11 cellular contexts compared by ENCODE assay signal in genomic region chr6:106114492-106114891, GRCh38. TPM values are rescaled to one million over a fixed set of nuclear protein-coding genes. Genes with fewer than 3 reads are reported as not detected.
A peak's percentile ranks its signal among the peaks of the same experiment; 100 is the strongest.
DNase-seq lines count a peak whose midpoint lies in the region; ATAC-seq and TF ChIP-seq lines count a peak whose summit lies in the region.
"Had no signal": no experiment of that assay in that cellular context is flagged by ENCODE, and none has a peak within 500 bp of the region (broad histone marks: within the 10 kb centered on the region; RNA-seq: fewer than 3 reads in every experiment).

No MANE protein-coding gene starts in this region.

- no peak overlapping the region for H3K4ac ChIP-seq in trophoblast cell (ENCODE audit: low read depth, low read length)

- H4K91ac ChIP-seq in trophoblast cell (ENCODE audit: low read depth, low read length): no peak overlapping the region

- H3K79me1 ChIP-seq in trophoblast cell (ENCODE audit: low read length): no peaks in the 10 kb centered on the region

- no peak overlapping the region for H4K8ac ChIP-seq in trophoblast cell (ENCODE audit: low read depth, low read length)

- H3K4me2 ChIP-seq in trophoblast cell (ENCODE audit: low read length): no peak overlapping the region

- no peak overlapping the region for H3K9ac ChIP-seq in trophoblast cell (ENCODE audit: low read length)

- H3K27ac ChIP-seq in CD8-positive, alpha-beta memory T cell (ENCODE audit: low read depth, low read length): peak overlapping the region; percentile 51
- H3K27ac ChIP-seq in esophagus squamous epithelium (no peak overlapping the region), trophoblast cell (ENCODE audit: low read depth, low read length) (no peak overlapping the region)

- H2BK120ac ChIP-seq in trophoblast cell (ENCODE audit: insufficient read depth, low read length, poor library complexity): no peak overlapping the region

- no peaks in the 10 kb centered on the region for H3K79me2 ChIP-seq in trophoblast cell (ENCODE audit: control insufficient read depth, insufficient read depth, low read length, poor library complexity)

- H3K27me3 Mint-ChIP-seq in CD8-positive, alpha-beta memory T cell: peaks cover 0 to 4% of the 10 kb centered on the region in 2 donors
- peaks cover 60% of the 10 kb centered on the region for H3K27me3 Mint-ChIP-seq in activated naive CD4-positive, alpha-beta T cell treated with anti-CD3 and anti-CD28 coated beads, Interleukin-2, amount 10 ng/mL, durations not matched to agents 7 days and 5 days

- no peak overlapping the region for H2AFZ ChIP-seq in trophoblast cell (ENCODE audit: insufficient read depth, low read length, poor library complexity)

- H3K18ac ChIP-seq in trophoblast cell (ENCODE audit: low read length): no peak overlapping the region

- H3K27ac Mint-ChIP-seq in CD8-positive, alpha-beta memory T cell: peak overlapping the region; percentile 24 to 97 (median 94)
- H3K27ac Mint-ChIP-seq in activated naive CD4-positive, alpha-beta T cell treated with anti-CD3 and anti-CD28 coated beads, Interleukin-2, amount 10 ng/mL, durations not matched to agents 7 days and 5 days: no peak overlapping the region

- H3K36me3 Mint-ChIP-seq in CD8-positive, alpha-beta memory T cell: peaks cover 0 to 8% (median 3%) of the 10 kb centered on the region in 3 donors
- peaks cover 10% of the 10 kb centered on the region for H3K36me3 Mint-ChIP-seq in activated naive CD4-positive, alpha-beta T cell treated with anti-CD3 and anti-CD28 coated beads, Interleukin-2, amount 10 ng/mL, durations not matched to agents 7 days and 5 days

- peak; percentile 84 for ATAC-seq in HG03439 (IDR thresholded peaks at IDR 0.05; ENCODE audit: unreplicated experiment)
- ATAC-seq in left lobe of liver: no peak

- CTCF ChIA-PET in CD8-positive, alpha-beta memory T cell (lab: Charles Lee): interaction anchor here (0.7 to 1.5 kb wide), 3 partner anchors 24 to 45 kb away, joined by 3 to 4 read pairs (median 3); no protein-coding TSS in a partner anchor
- CTCF ChIA-PET in activated naive CD4-positive, alpha-beta T cell treated with anti-CD3 and anti-CD28 coated beads, Interleukin-2, amount 10 ng/mL, durations not matched to agents 7 days and 5 days (lab: Charles Lee): interaction anchor here (1.0 kb wide), 1 partner anchor 16 kb away, joined by 4 read pairs; no protein-coding TSS in a partner anchor

- peaks cover 73% of the 10 kb centered on the region for H3K4me1 ChIP-seq in CD8-positive, alpha-beta memory T cell (ENCODE audit: insufficient read depth, low read length)
- peaks cover 0 to 25% (median 4%) of the 10 kb centered on the region in 3 donors for H3K4me1 ChIP-seq in esophagus squamous epithelium
- H3K4me1 ChIP-seq in trophoblast cell (ENCODE audit: control insufficient read depth in 1 of 2, insufficient read depth in 2 of 2, low read length in 2 of 2): peaks cover under 1 to 7% of the 10 kb centered on the region in 2 experiments

- no peaks in the 10 kb centered on the region for H3K27me3 ChIP-seq in CD8-positive, alpha-beta memory T cell (ENCODE audit: insufficient read depth, low read length, poor library complexity, severe bottlenecking)
- H3K27me3 ChIP-seq in esophagus squamous epithelium (peaks cover 0 to 10% (median 0%) of the 10 kb centered on the region in 4 donors), trophoblast cell (ENCODE audit: insufficient read depth, low read length) (no peaks in the 10 kb centered on the region)

- H3K4me3 Mint-ChIP-seq in CD8-positive, alpha-beta memory T cell: peak overlapping the region; percentile 42 to 89 (median 81)
- no peak overlapping the region for H3K4me3 Mint-ChIP-seq in activated naive CD4-positive, alpha-beta T cell treated with anti-CD3 and anti-CD28 coated beads, Interleukin-2, amount 10 ng/mL, durations not matched to agents 7 days and 5 days

- no peak overlapping the region for H2BK5ac ChIP-seq in trophoblast cell (ENCODE audit: low read depth, low read length, poor library complexity)

- WGBS in esophagus squamous epithelium, 2 donors: 74 to 81% methylated on average over 8 to 9 of the region's 9 CpGs
- no CpG with 5 or more reads among the region's 9 CpGs for WGBS in trophoblast cell (ENCODE audit: extremely low coverage, insufficient coverage, insufficient read length)

- peak in 1 of 5 donors; percentile 65 for DNase-seq in CD8-positive, alpha-beta memory T cell
- DNase-seq in GM20000 (ENCODE audit: low spot score) (peak; percentile 63), esophagus squamous epithelium (lab: John Stamatoyannopoulos, UW) (no peak), left lobe of liver (ENCODE audit: low spot score) (no peak), trophoblast cell (no peak), NCI-H446 (lab: John Stamatoyannopoulos, UW) (no peak)
- peak; percentile 48 for DNase-seq in activated naive CD4-positive, alpha-beta T cell treated with anti-CD3 and anti-CD28 coated beads, Interleukin-2, amount 10 ng/mL, durations not matched to agents 7 days and 5 days
- DNase-seq: cerebellar nuclear complex, midbrain, NCI-H69 had no signal

- intact Hi-C loops in esophagus squamous epithelium (cut with DNase I): no loop called here

- no peak overlapping the region for H2AK5ac ChIP-seq in trophoblast cell (ENCODE audit: low read length)

- no peak for TF ChIP-seq POLR2A in esophagus squamous epithelium (IDR thresholded peaks at IDR 0.05)

- POLR2A ChIA-PET in CD8-positive, alpha-beta memory T cell (lab: Charles Lee): interaction anchor here (0.7 to 1.2 kb wide), 6 partner anchors 11 to 49 kb away, joined by 3 to 6 read pairs (median 4); no protein-coding TSS in a partner anchor

- H3K4me3 ChIP-seq in CD8-positive, alpha-beta memory T cell (ENCODE audit: low read length): peak overlapping the region; percentile 33
- H3K4me3 ChIP-seq in esophagus squamous epithelium: no peak overlapping the region
- no peak overlapping the region for H3K4me3 ChIP-seq in trophoblast cell (ENCODE audit: low read depth, low read length)

- no peaks in the 10 kb centered on the region for H3K9me3 Mint-ChIP-seq in CD8-positive, alpha-beta memory T cell
- H3K9me3 Mint-ChIP-seq in activated naive CD4-positive, alpha-beta T cell treated with anti-CD3 and anti-CD28 coated beads, Interleukin-2, amount 10 ng/mL, durations not matched to agents 7 days and 5 days: peaks cover 6% of the 10 kb centered on the region

- no peak overlapping the region for H3K23ac ChIP-seq in trophoblast cell (ENCODE audit: low read length)

- H3K36me3 ChIP-seq in CD8-positive, alpha-beta memory T cell (ENCODE audit: insufficient read depth, low read length): no peaks in the 10 kb centered on the region
- H3K36me3 ChIP-seq in esophagus squamous epithelium (no peaks in the 10 kb centered on the region), trophoblast cell (ENCODE audit: control insufficient read depth in 1 of 2, insufficient read depth in 2 of 2, low read length in 2 of 2) (no peaks in the 10 kb centered on the region)

- H4K12ac ChIP-seq in trophoblast cell (ENCODE audit: low read depth, low read length): no peak overlapping the region

- TF ChIP-seq CTCF in GM20000 (IDR thresholded peaks at IDR 0.05; ENCODE audit: extremely low read depth, missing control alignments): no peak
- no peak for TF ChIP-seq CTCF in esophagus squamous epithelium (IDR thresholded peaks at IDR 0.05)

- H3K14ac ChIP-seq in trophoblast cell (ENCODE audit: low read length): no peak overlapping the region

- no peak overlapping the region for H2BK12ac ChIP-seq in trophoblast cell (ENCODE audit: low read length)

- no peaks in the 10 kb centered on the region for H3K9me3 ChIP-seq in CD8-positive, alpha-beta memory T cell (ENCODE audit: low read length)
- H3K9me3 ChIP-seq in esophagus squamous epithelium (no peaks in the 10 kb centered on the region), trophoblast cell (ENCODE audit: insufficient read depth, low read depth, low read length) (peaks cover 2% of the 10 kb centered on the region)

- H3K4me1 Mint-ChIP-seq in CD8-positive, alpha-beta memory T cell: peaks cover 90 to 97% (median 94%) of the 10 kb centered on the region in 3 donors
- H3K4me1 Mint-ChIP-seq in activated naive CD4-positive, alpha-beta T cell treated with anti-CD3 and anti-CD28 coated beads, Interleukin-2, amount 10 ng/mL, durations not matched to agents 7 days and 5 days: peaks cover 74% of the 10 kb centered on the region

RNA-seq across cellular contexts. Expression of gene PRDM1, which starts 28.4 kb away (rescaled TPM):
- total RNA-seq in CD8-positive, alpha-beta memory T cell: 10 to 100 TPM; 88.2 to 90.7 TPM
- 79.8 TPM for polyA plus RNA-seq in CD8-positive, alpha-beta memory T cell
- total RNA-seq in esophagus squamous epithelium: 10 to 100 TPM; 18.3 to 75.8 (median 35.4) TPM
- total RNA-seq in left lobe of liver: 1.0 TPM
- 0.94 and 1.1 TPM in 2 replicates for polyA plus RNA-seq in trophoblast cell (2013)

Comparison
In these comparisons a context has a peak if more than half of its experiments do, and no peak if none do; other contexts are left out.
1. DNase-seq: peak in GM20000 (single experiment) and activated naive CD4-positive, alpha-beta T cell treated with anti-CD3 and anti-CD28 coated beads, Interleukin-2, amount 10 ng/mL, durations not matched to agents 7 days and 5 days (single experiment); none in esophagus squamous epithelium (single experiment), left lobe of liver (single experiment), trophoblast cell (0 of 2) and NCI-H446 (0 of 2).